ENCODE assay signal across 8 cellular contexts in genomic region chr21:36150192-36150711, GRCh38. TPM values are rescaled to one million over a fixed set of nuclear protein-coding genes. Genes with fewer than 3 reads are reported as not detected.
DNase-seq lines count a peak whose midpoint lies in the region; ATAC-seq and TF ChIP-seq lines count a peak whose summit lies in the region.

No MANE protein-coding gene starts in this region.

- DNase-seq in AG10803 (ENCODE audit: low read depth) (peak; percentile 75), NCI-H2029 treated with DMSO at 0.1 percent for 48 hours (lab: John Stamatoyannopoulos, UW) (peak; percentile 59), chondrocyte (ENCODE audit: low spot score) (peak; percentile 25), natural killer cell (no peak), T-helper 9 cell (no peak)
- DNase-seq in activated CD8-positive, alpha-beta memory T cell treated with anti-CD3 and anti-CD28 coated beads, Interleukin-2, amount 50 U/mL, for 48 hours = no peak

- H3K36me3 Mint-ChIP-seq in chondrocyte (ENCODE audit: low read depth) (no peaks in the 10 kb centered on the region), natural killer cell (no peaks in the 10 kb centered on the region)

- H3K4me3 Mint-ChIP-seq in chondrocyte (ENCODE audit: unreplicated experiment) = peak overlapping the region; percentile 16
- H3K4me3 Mint-ChIP-seq in natural killer cell = no peak overlapping the region

- TF ChIP-seq POLR2A in GM19193 (IDR thresholded peaks at IDR 0.05; ENCODE audit: extremely low read depth, insufficient read depth, insufficient read length) = peak; percentile 38

- H3K9me3 Mint-ChIP-seq in chondrocyte (ENCODE audit: low read depth) = no peaks in the 10 kb centered on the region
- no peaks in the 10 kb centered on the region for H3K9me3 Mint-ChIP-seq in natural killer cell

- intact Hi-C loops in natural killer cell (cut with micrococcal nuclease) = no loop called here

- ATAC-seq in natural killer cell (peak in 2 of 3 donors; percentile 33 to 68), HG03280 (IDR thresholded peaks at IDR 0.05; ENCODE audit: unreplicated experiment) (no peak)

- H3K27me3 Mint-ChIP-seq in chondrocyte (ENCODE audit: low read depth) = no peaks in the 10 kb centered on the region
- H3K27me3 Mint-ChIP-seq in natural killer cell (ENCODE audit: low read depth in 2 of 2) = no peaks in the 10 kb centered on the region

- peak overlapping the region; percentile 82 for H3K27ac Mint-ChIP-seq in chondrocyte (ENCODE audit: unreplicated experiment)
- H3K27ac Mint-ChIP-seq in natural killer cell = no peak overlapping the region

- H3K4me3 ChIP-seq in AG10803 (ENCODE audit: low read length) = no peak overlapping the region

- peaks cover 7% of the 10 kb centered on the region for H3K4me1 Mint-ChIP-seq in chondrocyte (ENCODE audit: low read depth)
- H3K4me1 Mint-ChIP-seq in natural killer cell = peaks cover 2 to 11% of the 10 kb centered on the region in 2 donors

- TF ChIP-seq CTCF in AG10803 (conservative IDR thresholded peaks at IDR 0.05; ENCODE audit: low read length) = no peak
- TF ChIP-seq CTCF in chondrocyte (IDR thresholded peaks at IDR 0.05) = no peak
- TF ChIP-seq CTCF in natural killer cell (IDR thresholded peaks at IDR 0.05) = no peak

RNA-seq across cellular contexts. Expression of gene DOP1B, which starts 6.4 kb away (rescaled TPM):
- total RNA-seq in chondrocyte (17.1 to 23.1 TPM (median 17.8 TPM) in 3 replicates), natural killer cell (10 to 100 TPM; 29.5 to 32.1 (median 31.9) TPM)

RNA-seq across cellular contexts. Expression of gene CBR3, which starts 15.4 kb away (rescaled TPM):
- total RNA-seq in chondrocyte = 3.4 to 7.4 TPM (median 3.5 TPM) in 3 replicates
- 1 to 10 TPM in 2 of 3 donors, under 1 TPM in 1; 0.95 to 1.5 (median 1.2) TPM for total RNA-seq in natural killer cell

Comparison
In these comparisons a context has a peak if more than half of its experiments do, and no peak if none do; other contexts are left out.
1. DNase-seq: peak in AG10803 (single experiment), NCI-H2029 treated with DMSO at 0.1 percent for 48 hours (single experiment) and chondrocyte (single experiment); none in natural killer cell (single experiment), T-helper 9 cell (single experiment) and activated CD8-positive, alpha-beta memory T cell treated with anti-CD3 and anti-CD28 coated beads, Interleukin-2, amount 50 U/mL, for 48 hours (single experiment).